In genomic region chr2:194135463-194135862, GRCh38 we compare ENCODE assay signal across 22 cellular contexts.
DNase-seq lines count a peak whose midpoint lies in the region; ATAC-seq, FAIRE-seq and TF ChIP-seq lines count a peak whose summit lies in the region.
"Had no signal": no experiment of that assay in that cellular context is flagged by ENCODE, and none has a peak within 500 bp of the region (broad histone marks: within the 10 kb centered on the region; RNA-seq: fewer than 3 reads in every experiment).

No MANE protein-coding gene starts in this region.

- no peak overlapping the region for H2AK5ac ChIP-seq in H9 (ENCODE audit: insufficient read length, low read length)

- H3K4me2 ChIP-seq in H9 (ENCODE audit: insufficient read depth, insufficient read length, low read length) (no peak overlapping the region), K562 (ENCODE audit: insufficient read depth, low read length) (no peak overlapping the region)
- H3K4me2 ChIP-seq: A549; BLaER1 treated with 17β-estradiol and CSF1 and Interleukin-3, amounts not matched to agents 10 nM and 100 nM had no signal

- intact Hi-C loops in Right ventricle myocardium inferior (cut with DNase I): no loop called here
- intact Hi-C loops in heart right ventricle (cut with DNase I): no loop called here
- intact Hi-C loops in K562 (cut with micrococcal nuclease): no loop called here
- intact Hi-C loops in prostate gland (cut with DNase I): no loop called here

- no peaks in the 10 kb centered on the region for H3K79me1 ChIP-seq in H9 (ENCODE audit: insufficient read depth, low read depth, low read length, poor library complexity, severe bottlenecking)

- no peak overlapping the region for H3K14ac ChIP-seq in H9 (ENCODE audit: insufficient read depth, low read length)

- no peak for TF ChIP-seq POLR2A in K562 (conservative IDR thresholded peaks at IDR 0.05)
- no peak for TF ChIP-seq POLR2A in prostate gland (IDR thresholded peaks at IDR 0.05)

- CTCF ChIA-PET in K562 (lab: Yijun Ruan, JAX; ENCODE audit: low intra/inter-chr PET ratio): no interaction called here

- H3K9me3 ChIP-seq in heart right ventricle (no peaks in the 10 kb centered on the region), H9 (ENCODE audit: control insufficient read depth, low read depth, low read length) (no peaks in the 10 kb centered on the region), K562 (replicated peaks; ENCODE audit: control insufficient read depth, insufficient read depth, low read depth, low read length) (no peaks in the 10 kb centered on the region), prostate gland (no peaks in the 10 kb centered on the region)
- H3K9me3 ChIP-seq: A549; BLaER1 treated with 17β-estradiol and CSF1 and Interleukin-3, amounts not matched to agents 10 nM and 100 nM; Caco-2 had no signal

- H3K4me1 ChIP-seq in heart right ventricle (no peaks in the 10 kb centered on the region), H9 (ENCODE audit: insufficient read depth, low read length) (no peaks in the 10 kb centered on the region; the same call in 1 of the 2 replicates), K562 (replicated peaks in 1 of 2; ENCODE audit: control insufficient read depth in 2 of 2, insufficient read depth in 2 of 2, low read length in 2 of 2) (no peaks in the 10 kb centered on the region), prostate gland (replicated peaks) (no peaks in the 10 kb centered on the region)
- H3K4me1 ChIP-seq: A549; BLaER1 treated with 17β-estradiol and CSF1 and Interleukin-3, amounts not matched to agents 10 nM and 100 nM; Caco-2 had no signal

- peaks cover 16 to 17% of the 10 kb centered on the region in 2 experiments for H3K4me1 Mint-ChIP-seq in H9
- H3K4me1 Mint-ChIP-seq: B cell had no signal

- H2BK20ac ChIP-seq in H9 (ENCODE audit: low read depth, low read length, poor library complexity, severe bottlenecking): no peak overlapping the region

- POLR2A ChIA-PET in K562 (lab: Yijun Ruan, JAX): no interaction called here

- H3K9me1 ChIP-seq in K562 (ENCODE audit: control insufficient read depth, insufficient read depth, low read length): no peaks in the 10 kb centered on the region

- no peak overlapping the region for H4K5ac ChIP-seq in H9 (ENCODE audit: insufficient read length, low read depth, low read length)

- H4K91ac ChIP-seq in H9 (ENCODE audit: insufficient read length, low read depth, low read length): no peak overlapping the region

- H3K4ac ChIP-seq in H9 (ENCODE audit: low read depth, low read length): no peak overlapping the region

- no peak overlapping the region for H3K9ac ChIP-seq in H9 (ENCODE audit: extremely low read depth, insufficient read length, low read length)
- no peak overlapping the region for H3K9ac ChIP-seq in K562 (ENCODE audit: insufficient read depth in 1 of 2, low read depth in 2 of 2, low read length in 2 of 2)
- H3K9ac ChIP-seq: BLaER1 treated with 17β-estradiol and CSF1 and Interleukin-3, amounts not matched to agents 10 nM and 100 nM had no signal

- WGBS in heart right ventricle, 2 donors: 75 to 82% methylated on average over 8 of the region's 8 CpGs
- no CpG with 5 or more reads among the region's 8 CpGs for WGBS in H9 (ENCODE audit: extremely low coverage, insufficient read length, low lambda C conversion rate)
- 3% methylated on average over 5 of the region's 8 CpGs for WGBS in K562 (ENCODE audit: insufficient coverage, low coverage, missing lambda C conversion rate)
- 88% methylated on average over 8 of the region's 8 CpGs for WGBS in prostate gland

- BruUV-seq in K562 (replicated peaks; lab: Mats Ljungman, UMichigan): no TSS peak

- H3K36me3 ChIP-seq in heart right ventricle (no peaks in the 10 kb centered on the region), K562 (ENCODE audit: control insufficient read depth, insufficient read depth, low read length) (no peaks in the 10 kb centered on the region), prostate gland (no peaks in the 10 kb centered on the region)
- H3K36me3 ChIP-seq: BLaER1 treated with 17β-estradiol and CSF1 and Interleukin-3, amounts not matched to agents 10 nM and 100 nM had no signal

- no peaks in the 10 kb centered on the region for H3K27me3 ChIP-seq in heart right ventricle
- no peaks in the 10 kb centered on the region for H3K27me3 ChIP-seq in H9 (ENCODE audit: insufficient read depth, low read length)
- H3K27me3 ChIP-seq in K562 (ENCODE audit: control insufficient read depth in 2 of 2, insufficient read depth in 2 of 2, low read length in 2 of 2): no peaks in the 10 kb centered on the region
- H3K27me3 ChIP-seq in prostate gland (replicated peaks; ENCODE audit: insufficient read depth): no peaks in the 10 kb centered on the region
- H3K27me3 ChIP-seq: BLaER1 treated with 17β-estradiol and CSF1 and Interleukin-3, amounts not matched to agents 10 nM and 100 nM had no signal

- no peaks in the 10 kb centered on the region for H3K79me2 ChIP-seq in H9 (ENCODE audit: insufficient read depth, low read length)
- H3K79me2 ChIP-seq in K562 (ENCODE audit: control insufficient read depth, insufficient read depth, low read length): no peaks in the 10 kb centered on the region

- no peak overlapping the region for H4K8ac ChIP-seq in H9 (replicated peaks; ENCODE audit: insufficient read length, low read depth, low read length)

- peaks cover 21 to 28% of the 10 kb centered on the region in 2 experiments for H3K9me3 Mint-ChIP-seq in H9
- H3K9me3 Mint-ChIP-seq: CD4-positive, alpha-beta T cell had no signal

- H3K27ac ChIP-seq in heart right ventricle (no peak overlapping the region), H9 (ENCODE audit: insufficient read length, low read depth, low read length) (no peak overlapping the region), K562 (ENCODE audit: extremely low read depth, low read depth, low read length) (no peak overlapping the region), prostate gland (no peak overlapping the region)
- H3K27ac ChIP-seq: 22Rv1; A549; BLaER1 treated with 17β-estradiol and CSF1 and Interleukin-3, amounts not matched to agents 10 nM and 100 nM; C4-2B had no signal

- H2BK120ac ChIP-seq in H9 (ENCODE audit: low read depth, low read length, poor library complexity, severe bottlenecking): no peak overlapping the region

- no peak overlapping the region for H3K23ac ChIP-seq in H9 (ENCODE audit: insufficient read length, low read depth, low read length)

- H2BK12ac ChIP-seq in H9 (ENCODE audit: insufficient read length, low read depth, low read length): no peak overlapping the region

- H3K56ac ChIP-seq in H9 (ENCODE audit: insufficient read length, low read depth, low read length): no peak overlapping the region

- peaks cover 20 to 23% (median 23%) of the 10 kb centered on the region in 3 experiments for H3K36me3 Mint-ChIP-seq in H9 (ENCODE audit: insufficient read depth in 1 of 3, low read depth in 3 of 3)
- H3K36me3 Mint-ChIP-seq: CD8-positive, alpha-beta T cell had no signal

- ATAC-seq in Right ventricle myocardium inferior (no peak), heart right ventricle (no peak), K562 (no peak)
- ATAC-seq: A549; CD8-positive, alpha-beta T cell had no signal

- no peak overlapping the region for H3T11ph ChIP-seq in H9 (ENCODE audit: low read length)

- no peak for TF ChIP-seq EP300 in K562 (IDR thresholded peaks at IDR 0.05; ENCODE audit: low read length)

- H3K27me3 Mint-ChIP-seq in H9 (ENCODE audit: low read depth): no peaks in the 10 kb centered on the region; the same call in none of the 2 replicates
- H3K27me3 Mint-ChIP-seq: B cell; CD4-positive, alpha-beta T cell had no signal

- in situ Hi-C loops in K562 (cut with MboI): no loop called here

- FAIRE-seq in K562 (lab: Jason Lieb, UNC): no peak
- FAIRE-seq: A549, D721Med, G401.6, GM12891, GM19239 had no signal

- H4K20me1 ChIP-seq in H9 (ENCODE audit: control insufficient read depth, insufficient read depth, insufficient read length) (no peaks in the 10 kb centered on the region), K562 (replicated peaks; ENCODE audit: control insufficient read depth, insufficient read depth, low read length) (no peaks in the 10 kb centered on the region)
- H4K20me1 ChIP-seq: BLaER1 treated with 17β-estradiol and CSF1 and Interleukin-3, amounts not matched to agents 10 nM and 100 nM had no signal

- no peak overlapping the region for H3K4me3 Mint-ChIP-seq in H9
- H3K4me3 Mint-ChIP-seq: B cell; CD4-positive, alpha-beta T cell; CD8-positive, alpha-beta T cell had no signal

- H3K27ac Mint-ChIP-seq in H9: peak overlapping the region in 2 of 3 experiments; percentile 2 to 94; a peak in 2 of 7 replicates
- H3K27ac Mint-ChIP-seq: B cell; CD4-positive, alpha-beta T cell; CD8-positive, alpha-beta T cell had no signal

- H3K18ac ChIP-seq in H9 (ENCODE audit: insufficient read length, low read depth, low read length): no peak overlapping the region

- no peak for TF ChIP-seq RAD21 in K562 (CRISPR knock-in tag; conservative IDR thresholded peaks at IDR 0.05 in 1 of 2, IDR thresholded peaks at IDR 0.05 in 1 of 2)

- TF ChIP-seq CTCF in heart right ventricle (IDR thresholded peaks at IDR 0.05) (no peak), H9 (conservative IDR thresholded peaks at IDR 0.05) (no peak), K562 (IDR thresholded peaks at IDR 0.05 in 2 of 3, conservative IDR thresholded peaks at IDR 0.05 in 1 of 3; ENCODE audit: insufficient read depth in 2 of 3, low read depth in 1 of 3, low read length in 3 of 3) (no peak), prostate gland (IDR thresholded peaks at IDR 0.05) (no peak)

- DNase-seq in Right ventricle myocardium inferior (ENCODE audit: missing footprints): peak; percentile 13
- DNase-seq in heart right ventricle: no peak
- no peak for DNase-seq in H9
- DNase-seq in K562 (ENCODE audit: extremely low read depth in 1 of 4, low spot score in 3 of 4): no peak
- no peak for DNase-seq in NCI-H1694 treated with DMSO at 0.1 percent for 48 hours (lab: John Stamatoyannopoulos, UW)
- no peak for DNase-seq in prostate gland (ENCODE audit: low spot score)
- DNase-seq: AML-193; Caco-2; Calu3; CD4-positive, alpha-beta T cell; CD8-positive, alpha-beta T cell; DMS79 treated with DMSO at 0.1 percent for 48 hours; GF-D8 had no signal

- H2BK15ac ChIP-seq in H9 (ENCODE audit: low read depth, low read length): no peak overlapping the region

- no peak overlapping the region for H2BK5ac ChIP-seq in H9 (ENCODE audit: insufficient read length, low read length)

- H3K23me2 ChIP-seq in H9 (ENCODE audit: insufficient read length, low read depth, low read length, poor library complexity, severe bottlenecking): no peaks in the 10 kb centered on the region

- H2AFZ ChIP-seq in H9 (ENCODE audit: low read length) (no peak overlapping the region), K562 (ENCODE audit: low read depth, low read length) (no peak overlapping the region)

- H3K4me3 ChIP-seq in heart right ventricle: no peak overlapping the region
- H3K4me3 ChIP-seq in K562: no peak overlapping the region
- no peak overlapping the region for H3K4me3 ChIP-seq in prostate gland
- H3K4me3 ChIP-seq: A549; BLaER1 treated with 17β-estradiol and CSF1 and Interleukin-3, amounts not matched to agents 10 nM and 100 nM had no signal

TF ChIP-seq in K562, 482 proteins besides CTCF, POLR2A, EP300 and RAD21 (continues in another document):
- TF ChIP-seq ATF1 (CRISPR knock-in tag; IDR thresholded peaks at IDR 0.05) (no peak), ATF1 (tag; IDR thresholded peaks at IDR 0.05) (no peak), XRCC3 (IDR thresholded peaks at IDR 0.05) (no peak), NFIX (CRISPR knock-in tag; IDR thresholded peaks at IDR 0.05; ENCODE audit: low read depth) (0 out of 2 replicates have a peak, but pooled peaks have one; percentile 30), SMAD3 (CRISPR knock-in tag; conservative IDR thresholded peaks at IDR 0.05) (no peak)
